Comparison of ENCODE assay signal across 13 cellular contexts in genomic region chr11:61756147-61756451, GRCh38. TPM values are rescaled to one million over a fixed set of nuclear protein-coding genes. Genes with fewer than 3 reads are reported as not detected.
DNase-seq lines count a peak whose midpoint lies in the region; ATAC-seq, FAIRE-seq and TF ChIP-seq lines count a peak whose summit lies in the region.
"Had no signal": no experiment of that assay in that cellular context is flagged by ENCODE, and none has a peak within 500 bp of the region (broad histone marks: within the 10 kb centered on the region; RNA-seq: fewer than 3 reads in every experiment).

No MANE protein-coding gene starts in this region.

- CTCF ChIA-PET in SK-N-SH (lab: Yijun Ruan, JAX) = interaction anchor here (8.1 to 14.3 kb wide), 2 partner anchors 9 to 33 kb away, joined by 81 to 140 read pairs; partner anchors contain the start of genes FEN1 and TMEM258

- peaks cover 9 to 11% of the 10 kb centered on the region in 2 experiments; a peak in 2 of 4 replicates for H3K4me1 ChIP-seq in SK-N-SH (ENCODE audit: control insufficient read depth in 1 of 2, insufficient read depth in 2 of 2, low read depth in 1 of 2, low read length in 1 of 2)
- H3K4me1 ChIP-seq in mucosa of descending colon (ENCODE audit: low read depth) = peaks cover 27% of the 10 kb centered on the region

- H3K36me3 ChIP-seq in SK-N-SH (replicated peaks in 1 of 2; ENCODE audit: control insufficient read depth in 1 of 2, insufficient read depth in 2 of 2, low read length in 1 of 2) (no peaks in the 10 kb centered on the region), mucosa of descending colon (ENCODE audit: low read depth) (no peaks in the 10 kb centered on the region), H7 (replicated peaks; ENCODE audit: control insufficient read depth, insufficient read depth, low read length) (no peaks in the 10 kb centered on the region)

- 88% methylated on average over 4 of the region's 4 CpGs for WGBS in SK-N-SH (ENCODE audit: low lambda C conversion rate)

- no peak for FAIRE-seq in HTR-8/SVneo (lab: Jason Lieb, UNC)
- FAIRE-seq: endometrium, keratinocyte had no signal

- peak overlapping the region; percentile 39 for H3K4me2 ChIP-seq in SK-N-SH

- no peaks in the 10 kb centered on the region for H3K9me3 Mint-ChIP-seq in activated naive CD8-positive, alpha-beta T cell treated with anti-CD3 and anti-CD28 coated beads, Interleukin-2, amount 10 ng/mL, durations not matched to agents 7 days and 5 days
- no peaks in the 10 kb centered on the region for H3K9me3 Mint-ChIP-seq in stimulated activated effector memory CD8-positive, alpha-beta T cell treated with anti-CD3 and anti-CD28 coated beads, Interleukin-12 subunit alpha, Interleukin-12 subunit beta, amount 100 ng/mL, for 72 hours

- DNase-seq in SK-N-SH (no peak), mucosa of descending colon (no peak), HTR-8/SVneo (ENCODE audit: insufficient read length, low spot score) (no peak), H7 (no peak)
- DNase-seq in activated naive CD8-positive, alpha-beta T cell treated with anti-CD3 and anti-CD28 coated beads, Interleukin-2, amount 10 ng/mL, durations not matched to agents 7 days and 5 days = no peak
- DNase-seq in stimulated activated effector memory CD8-positive, alpha-beta T cell treated with anti-CD3 and anti-CD28 coated beads, Interleukin-12 subunit alpha, Interleukin-12 subunit beta, amount 100 ng/mL, for 72 hours (ENCODE audit: low spot score in 2 of 2) = no peak
- DNase-seq: GDM1, NCI-H187 treated with DMSO at 0.1 percent for 48 hours had no signal

- H3K27ac Mint-ChIP-seq in activated naive CD8-positive, alpha-beta T cell treated with anti-CD3 and anti-CD28 coated beads, Interleukin-2, amount 10 ng/mL, durations not matched to agents 7 days and 5 days = peak overlapping the region; percentile 82
- H3K27ac Mint-ChIP-seq in stimulated activated effector memory CD8-positive, alpha-beta T cell treated with anti-CD3 and anti-CD28 coated beads, Interleukin-12 subunit alpha, Interleukin-12 subunit beta, amount 100 ng/mL, for 72 hours = peak overlapping the region; percentile 88

- H3K4me3 ChIP-seq in SK-N-SH (ENCODE audit: low read depth in 2 of 2, low read length in 1 of 2) (no peak overlapping the region), mucosa of descending colon (no peak overlapping the region), H7 (ENCODE audit: insufficient read depth, low read depth, low read length) (no peak overlapping the region)

- no peak for TF ChIP-seq CTCF in SK-N-SH (IDR thresholded peaks at IDR 0.05)
- no peak for TF ChIP-seq CTCF in mucosa of descending colon (IDR thresholded peaks at IDR 0.05)

- H3K27ac ChIP-seq in SK-N-SH (ENCODE audit: low read depth in 2 of 2, low read length in 1 of 2) (no peak overlapping the region; a peak in 1 of 4 replicates), layer of hippocampus (ENCODE audit: low read depth, low read length) (peak overlapping the region; percentile 98)
- H3K27ac ChIP-seq: HL-60 had no signal

- ATAC-seq in SK-N-SH treated with all-trans-retinoic acid at 6 μM for 48 hours (no peak), mucosa of descending colon (no peak)
- no peak for ATAC-seq in activated naive CD8-positive, alpha-beta T cell treated with anti-CD3 and anti-CD28 coated beads, Interleukin-2, amount 10 ng/mL, durations not matched to agents 7 days and 5 days (ENCODE audit: low read depth)
- ATAC-seq in stimulated activated effector memory CD8-positive, alpha-beta T cell treated with anti-CD3 and anti-CD28 coated beads, Interleukin-12 subunit alpha, Interleukin-12 subunit beta, amount 100 ng/mL, for 72 hours = no peak

- H2AFZ ChIP-seq in SK-N-SH (ENCODE audit: low read depth) = no peak overlapping the region

- intact Hi-C loops in mucosa of descending colon (cut with DNase I, micrococcal nuclease) = no loop called here

- H3F3A ChIP-seq in SK-N-SH (replicated peaks; ENCODE audit: insufficient read depth) = no peaks in the 10 kb centered on the region

- TF ChIP-seq RAD21 in SK-N-SH (IDR thresholded peaks at IDR 0.05; ENCODE audit: low read length) = no peak

- H3K79me2 ChIP-seq in SK-N-SH (ENCODE audit: insufficient read depth) = no peaks in the 10 kb centered on the region

- peaks cover 19% of the 10 kb centered on the region for H3K4me1 Mint-ChIP-seq in activated naive CD8-positive, alpha-beta T cell treated with anti-CD3 and anti-CD28 coated beads, Interleukin-2, amount 10 ng/mL, durations not matched to agents 7 days and 5 days
- H3K4me1 Mint-ChIP-seq in stimulated activated effector memory CD8-positive, alpha-beta T cell treated with anti-CD3 and anti-CD28 coated beads, Interleukin-12 subunit alpha, Interleukin-12 subunit beta, amount 100 ng/mL, for 72 hours = peaks cover 48% of the 10 kb centered on the region

- H3K36me3 Mint-ChIP-seq in activated naive CD8-positive, alpha-beta T cell treated with anti-CD3 and anti-CD28 coated beads, Interleukin-2, amount 10 ng/mL, durations not matched to agents 7 days and 5 days = no peaks in the 10 kb centered on the region
- no peaks in the 10 kb centered on the region for H3K36me3 Mint-ChIP-seq in stimulated activated effector memory CD8-positive, alpha-beta T cell treated with anti-CD3 and anti-CD28 coated beads, Interleukin-12 subunit alpha, Interleukin-12 subunit beta, amount 100 ng/mL, for 72 hours

- TF ChIP-seq EP300 in SK-N-SH (IDR thresholded peaks at IDR 0.05; ENCODE audit: borderline replicate concordance in 1 of 2, low read depth in 1 of 2, low read length in 1 of 2) = no peak

- POLR2A ChIA-PET in SK-N-SH (lab: Yijun Ruan, JAX) = no interaction called here
- POLR2A ChIA-PET in activated naive CD8-positive, alpha-beta T cell treated with anti-CD3 and anti-CD28 coated beads, Interleukin-2, amount 10 ng/mL, durations not matched to agents 7 days and 5 days (lab: Charles Lee) = interaction anchor here (1.1 kb wide), 1 partner anchor 16 kb away, joined by 4 read pairs; no protein-coding TSS in a partner anchor

- H3K9ac ChIP-seq in SK-N-SH = no peak overlapping the region

- H3K9me2 ChIP-seq in SK-N-SH = no peaks in the 10 kb centered on the region

- peak overlapping the region; percentile 52 for H3K4me3 Mint-ChIP-seq in activated naive CD8-positive, alpha-beta T cell treated with anti-CD3 and anti-CD28 coated beads, Interleukin-2, amount 10 ng/mL, durations not matched to agents 7 days and 5 days
- peak overlapping the region; percentile 58 for H3K4me3 Mint-ChIP-seq in stimulated activated effector memory CD8-positive, alpha-beta T cell treated with anti-CD3 and anti-CD28 coated beads, Interleukin-12 subunit alpha, Interleukin-12 subunit beta, amount 100 ng/mL, for 72 hours

- no peaks in the 10 kb centered on the region for H4K20me1 ChIP-seq in SK-N-SH (ENCODE audit: insufficient read depth)

- H3K9me3 ChIP-seq in SK-N-SH = no peaks in the 10 kb centered on the region
- H3K9me3 ChIP-seq in mucosa of descending colon = no peaks in the 10 kb centered on the region

- H3K27me3 Mint-ChIP-seq in activated naive CD8-positive, alpha-beta T cell treated with anti-CD3 and anti-CD28 coated beads, Interleukin-2, amount 10 ng/mL, durations not matched to agents 7 days and 5 days = peaks cover 26% of the 10 kb centered on the region

- H3K27me3 ChIP-seq in SK-N-SH (ENCODE audit: insufficient read depth) (no peaks in the 10 kb centered on the region), layer of hippocampus (ENCODE audit: control insufficient read depth, insufficient read depth, low read length) (no peaks in the 10 kb centered on the region), H7 (ENCODE audit: control insufficient read depth, insufficient read depth, low read length) (peaks cover 20% of the 10 kb centered on the region)

TF ChIP-seq in SK-N-SH, 30 proteins besides CTCF, POLR2A, EP300 and RAD21 (continues in another document):
- TF ChIP-seq USF2 (IDR thresholded peaks at IDR 0.05; ENCODE audit: borderline replicate concordance, low read depth, low read length) = no peak

TF ChIP-seq in SK-N-SH treated with all-trans-retinoic acid at 6 μM for 48 hours, 23 proteins besides CTCF, POLR2A, EP300 and RAD21 (continues in another document):
- TF ChIP-seq GLIS3 (CRISPR knock-in tag; IDR thresholded peaks at IDR 0.05) (no peak), SNAI2 (CRISPR knock-in tag; IDR thresholded peaks at IDR 0.05) (no peak), ISL1 (CRISPR knock-in tag; IDR thresholded peaks at IDR 0.05) (no peak)
- TF ChIP-seq, protein P1, sequence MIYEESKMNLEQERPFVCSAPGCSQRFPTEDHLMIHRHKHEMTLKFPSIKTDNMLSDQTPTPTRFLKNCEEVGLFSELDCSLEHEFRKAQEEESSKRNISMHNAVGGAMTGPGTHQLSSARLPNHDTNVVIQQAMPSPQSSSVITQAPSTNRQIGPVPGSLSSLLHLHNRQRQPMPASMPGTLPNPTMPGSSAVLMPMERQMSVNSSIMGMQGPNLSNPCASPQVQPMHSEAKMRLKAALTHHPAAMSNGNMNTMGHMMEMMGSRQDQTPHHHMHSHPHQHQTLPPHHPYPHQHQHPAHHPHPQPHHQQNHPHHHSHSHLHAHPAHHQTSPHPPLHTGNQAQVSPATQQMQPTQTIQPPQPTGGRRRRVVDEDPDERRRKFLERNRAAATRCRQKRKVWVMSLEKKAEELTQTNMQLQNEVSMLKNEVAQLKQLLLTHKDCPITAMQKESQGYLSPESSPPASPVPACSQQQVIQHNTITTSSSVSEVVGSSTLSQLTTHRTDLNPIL (CRISPR knock-in tag; IDR thresholded peaks at IDR 0.05; ENCODE audit: low read depth) = no peak

RNA-seq across cellular contexts. Expression of gene MYRF, which starts 3.7 kb away (rescaled TPM):
- polyA plus RNA-seq in SK-N-SH (2012; rRNA removed) = 1.8 and 2.8 TPM in 2 replicates
- polyA plus RNA-seq in SK-N-SH (2012; cell fraction: cytosol; rRNA removed) = 0.97 and 1.4 TPM in 2 replicates
- 8.2 and 10.0 TPM in 2 replicates for polyA plus RNA-seq in SK-N-SH (2012; cell fraction: nucleus; rRNA removed)
- 1 to 10 TPM; 3.4 TPM for total RNA-seq in activated naive CD8-positive, alpha-beta T cell treated with anti-CD3 and anti-CD28 coated beads, Interleukin-2, amount 10 ng/mL, durations not matched to agents 7 days and 5 days
- total RNA-seq in mucosa of descending colon = 10 to 100 TPM in 2 of 3 donors, 1 to 10 TPM in 1; 7.8 to 15.6 (median 10.2) TPM
- 3.6 and 4.2 TPM in 2 replicates for total RNA-seq in H7 (2014; rRNA removed; shearing (Covaris generic))

RNA-seq across cellular contexts. Expression of gene TMEM258, which starts 36.3 kb away (rescaled TPM):
- 454 and 617 TPM in 2 replicates for polyA plus RNA-seq in SK-N-SH (2012; rRNA removed)
- polyA plus RNA-seq in SK-N-SH (2012; cell fraction: cytosol; rRNA removed) = 466 and 537 TPM in 2 replicates
- polyA plus RNA-seq in SK-N-SH (2012; cell fraction: nucleus; rRNA removed) = 90.9 and 135 TPM in 2 replicates
- 100 to 1,000 TPM; 127 to 140 TPM for total RNA-seq in activated naive CD8-positive, alpha-beta T cell treated with anti-CD3 and anti-CD28 coated beads, Interleukin-2, amount 10 ng/mL, durations not matched to agents 7 days and 5 days
- 100 to 1,000 TPM in 1 of 3 donors, 10 to 100 TPM in 2; 56.1 to 107 (median 74.6) TPM for total RNA-seq in mucosa of descending colon
- 263 and 296 TPM in 2 replicates for total RNA-seq in H7 (2014; rRNA removed; shearing (Covaris generic))

RNA-seq across cellular contexts. Expression of gene FEN1, which starts 36.6 kb away (rescaled TPM):
- polyA plus RNA-seq in SK-N-SH (2012; rRNA removed) = 35.9 and 39.5 TPM in 2 replicates
- 33.0 and 38.9 TPM in 2 replicates for polyA plus RNA-seq in SK-N-SH (2012; cell fraction: cytosol; rRNA removed)
- 16.8 and 18.5 TPM in 2 replicates for polyA plus RNA-seq in SK-N-SH (2012; cell fraction: nucleus; rRNA removed)
- 10 to 100 TPM; 87.1 to 88.7 TPM for total RNA-seq in activated naive CD8-positive, alpha-beta T cell treated with anti-CD3 and anti-CD28 coated beads, Interleukin-2, amount 10 ng/mL, durations not matched to agents 7 days and 5 days
- total RNA-seq in mucosa of descending colon = 10 to 100 TPM in 1 of 3 donors, 1 to 10 TPM in 2; 7.5 to 21.8 (median 8.1) TPM
- 103 and 119 TPM in 2 replicates for total RNA-seq in H7 (2014; rRNA removed; shearing (Covaris generic))
